In genomic region chr2:73203055-73203681, GRCh38 we compare ENCODE assay signal across 11 cellular contexts. TPM values are rescaled to one million over a fixed set of nuclear protein-coding genes. Genes with fewer than 3 reads are reported as not detected.
DNase-seq lines count a peak whose midpoint lies in the region; ATAC-seq and TF ChIP-seq lines count a peak whose summit lies in the region.
"Had no signal": no experiment of that assay in that cellular context is flagged by ENCODE, and none has a peak within 500 bp of the region (broad histone marks: within the 10 kb centered on the region; RNA-seq: fewer than 3 reads in every experiment).

No MANE protein-coding gene starts in this region.

- peak overlapping the region; percentile 28 for H3K4me3 Mint-ChIP-seq in activated B cell treated with CpG ODN at 0.5 μM for 24 hours
- H3K4me3 Mint-ChIP-seq in stimulated activated effector memory CD8-positive, alpha-beta T cell treated with anti-CD3 and anti-CD28 coated beads, Interleukin-12 subunit alpha, Interleukin-12 subunit beta, amount 100 ng/mL, for 72 hours: peak overlapping the region; percentile 48

- H3K27ac ChIP-seq in PC-9: no peak overlapping the region

- no peaks in the 10 kb centered on the region for H4K20me1 ChIP-seq in PC-9 (ENCODE audit: insufficient read depth)

- no peak overlapping the region for H3K4me2 ChIP-seq in PC-9

- H3K36me3 ChIP-seq in iPS-15b (ENCODE audit: control insufficient read depth, insufficient read depth, low read length) (no peaks in the 10 kb centered on the region), PC-9 (ENCODE audit: low read depth) (no peaks in the 10 kb centered on the region)

- CTCF ChIA-PET in activated B cell treated with CpG ODN at 0.5 μM for 24 hours (lab: Charles Lee): no interaction called here
- CTCF ChIA-PET in PC-9 (lab: Charles Lee): no interaction called here

- no peak for ATAC-seq in activated B cell treated with CpG ODN at 0.5 μM for 24 hours (ENCODE audit: low read depth)
- ATAC-seq in stimulated activated effector memory CD8-positive, alpha-beta T cell treated with anti-CD3 and anti-CD28 coated beads, Interleukin-12 subunit alpha, Interleukin-12 subunit beta, amount 100 ng/mL, for 72 hours: no peak

- POLR2A ChIA-PET in activated B cell treated with CpG ODN at 0.5 μM for 24 hours (lab: Charles Lee) (interaction anchor here (0.9 kb wide), 1 partner anchor 9 kb away, joined by 4 read pairs; no protein-coding TSS in a partner anchor), PC-9 (lab: Charles Lee; ENCODE audit: unreplicated experiment) (interaction anchor here (0.5 kb wide), 1 partner anchor 21 kb away, joined by 5 read pairs; no protein-coding TSS in a partner anchor)

- intact Hi-C loops in activated B cell treated with CpG ODN at 0.5 μM for 24 hours (cut with micrococcal nuclease): no loop called here
- intact Hi-C loops in PC-9 (cut with micrococcal nuclease; ENCODE audit: unreplicated experiment): no loop called here

- no TSS peak for BruUV-seq in PC-9 (replicated peaks; lab: Mats Ljungman, UMichigan)

- no peak overlapping the region for H2AFZ ChIP-seq in PC-9

- no peaks in the 10 kb centered on the region for H3K9me3 ChIP-seq in iPS-15b (ENCODE audit: control insufficient read depth, insufficient read depth, low read length)
- no peaks in the 10 kb centered on the region for H3K9me3 ChIP-seq in PC-9 (ENCODE audit: insufficient read depth, low read depth)

- H3K27me3 ChIP-seq in iPS-15b (ENCODE audit: control insufficient read depth, insufficient read depth, low read length): peaks cover 32% of the 10 kb centered on the region
- 0 out of 2 replicates have a peak, but pooled peaks cover 11% of the 10 kb centered on the region for H3K27me3 ChIP-seq in PC-9 (ENCODE audit: insufficient read depth, low read depth)

- TF ChIP-seq CTCF in activated B cell treated with CpG ODN at 0.5 μM for 24 hours (IDR thresholded peaks at IDR 0.05): no peak
- TF ChIP-seq CTCF in PC-9 (conservative IDR thresholded peaks at IDR 0.05): no peak

- H3K4me1 ChIP-seq in iPS-15b (ENCODE audit: control insufficient read depth, insufficient read depth, low read length) (no peaks in the 10 kb centered on the region), PC-9 (replicated peaks; ENCODE audit: insufficient read depth) (peaks cover 5% of the 10 kb centered on the region; the same call in 1 of the 2 replicates)

- no peaks in the 10 kb centered on the region for H3K9me3 Mint-ChIP-seq in activated B cell treated with CpG ODN at 0.5 μM for 24 hours
- H3K9me3 Mint-ChIP-seq in stimulated activated effector memory CD8-positive, alpha-beta T cell treated with anti-CD3 and anti-CD28 coated beads, Interleukin-12 subunit alpha, Interleukin-12 subunit beta, amount 100 ng/mL, for 72 hours: no peaks in the 10 kb centered on the region

- H3K27ac Mint-ChIP-seq in activated B cell treated with CpG ODN at 0.5 μM for 24 hours: no peak overlapping the region
- no peak overlapping the region for H3K27ac Mint-ChIP-seq in stimulated activated effector memory CD8-positive, alpha-beta T cell treated with anti-CD3 and anti-CD28 coated beads, Interleukin-12 subunit alpha, Interleukin-12 subunit beta, amount 100 ng/mL, for 72 hours

- H3K9me2 ChIP-seq in PC-9 (ENCODE audit: insufficient read depth): no peaks in the 10 kb centered on the region

- H3K4me1 Mint-ChIP-seq in activated B cell treated with CpG ODN at 0.5 μM for 24 hours: peaks cover 9% of the 10 kb centered on the region
- H3K4me1 Mint-ChIP-seq in stimulated activated effector memory CD8-positive, alpha-beta T cell treated with anti-CD3 and anti-CD28 coated beads, Interleukin-12 subunit alpha, Interleukin-12 subunit beta, amount 100 ng/mL, for 72 hours: no peaks in the 10 kb centered on the region

- H3F3A ChIP-seq in PC-9 (ENCODE audit: insufficient read depth, low read depth): peaks cover 5% of the 10 kb centered on the region; the same call in 1 of the 2 replicates

- peaks cover 45% of the 10 kb centered on the region for H3K27me3 Mint-ChIP-seq in activated B cell treated with CpG ODN at 0.5 μM for 24 hours

- H3K36me3 Mint-ChIP-seq in activated B cell treated with CpG ODN at 0.5 μM for 24 hours (ENCODE audit: low read depth): no peaks in the 10 kb centered on the region
- H3K36me3 Mint-ChIP-seq in stimulated activated effector memory CD8-positive, alpha-beta T cell treated with anti-CD3 and anti-CD28 coated beads, Interleukin-12 subunit alpha, Interleukin-12 subunit beta, amount 100 ng/mL, for 72 hours: no peaks in the 10 kb centered on the region

- H3K4me3 ChIP-seq in iPS-15b (ENCODE audit: low read depth, low read length) (peak overlapping the region; percentile 63), PC-9 (no peak overlapping the region)

- no peaks in the 10 kb centered on the region for H3K79me2 ChIP-seq in PC-9 (ENCODE audit: low read depth)

- peak; percentile 23 to 76 for DNase-seq in NCI-H524 (lab: John Stamatoyannopoulos, UW)
- DNase-seq in NCI-H524 treated with DMSO at 0.1 percent for 48 hours (lab: John Stamatoyannopoulos, UW): no peak
- DNase-seq in activated B cell treated with CpG ODN at 0.5 μM for 24 hours: no peak
- no peak for DNase-seq in stimulated activated effector memory CD8-positive, alpha-beta T cell treated with anti-CD3 and anti-CD28 coated beads, Interleukin-12 subunit alpha, Interleukin-12 subunit beta, amount 100 ng/mL, for 72 hours (ENCODE audit: low spot score in 2 of 2)
- DNase-seq in PC-9: no peak
- DNase-seq in NCI-H2196 treated with DMSO at 0.1 percent for 48 hours (lab: John Stamatoyannopoulos, UW; ENCODE audit: unreplicated experiment): no peak
- DNase-seq in stimulated activated CD4-positive, alpha-beta T cell treated with anti-CD3 and anti-CD28 coated beads, Interleukin-2, amount 100 ng/mL, for 48 hours: no peak
- DNase-seq: head of caudate nucleus, substantia nigra had no signal

- no peak overlapping the region for H3K9ac ChIP-seq in iPS-15b (ENCODE audit: low read depth, low read length)

RNA-seq across cellular contexts. Expression of gene NOTO, which starts 0.8 kb away (rescaled TPM):
- total RNA-seq in activated B cell treated with CpG ODN at 0.5 μM for 24 hours: not detected in 2 replicates
- total RNA-seq in PC-9 (2021): not detected in 2 replicates
- total RNA-seq: skeletal muscle tissue had no signal

RNA-seq across cellular contexts. Expression of gene SMYD5, which starts 10.9 kb away (rescaled TPM):
- total RNA-seq in activated B cell treated with CpG ODN at 0.5 μM for 24 hours (35.7 and 37.8 TPM in 2 replicates), PC-9 (2021) (28.3 and 32.0 TPM in 2 replicates)

RNA-seq across cellular contexts. Expression of gene PRADC1, which starts 29.9 kb away (rescaled TPM):
- total RNA-seq in activated B cell treated with CpG ODN at 0.5 μM for 24 hours (4.6 and 4.7 TPM in 2 replicates), PC-9 (2021) (8.9 and 9.4 TPM in 2 replicates)

RNA-seq across cellular contexts. Expression of gene CCT7, which starts 30.9 kb away (rescaled TPM):
- total RNA-seq in activated B cell treated with CpG ODN at 0.5 μM for 24 hours (295 and 307 TPM in 2 replicates), PC-9 (2021) (295 and 319 TPM in 2 replicates)

Comparison
In these comparisons a context has a peak if more than half of its experiments do, and no peak if none do; other contexts are left out.
1. DNase-seq: peak in NCI-H524 (2 of 2); none in NCI-H524 treated with DMSO at 0.1 percent for 48 hours (single experiment), activated B cell treated with CpG ODN at 0.5 μM for 24 hours (single experiment), stimulated activated effector memory CD8-positive, alpha-beta T cell treated with anti-CD3 and anti-CD28 coated beads, Interleukin-12 subunit alpha, Interleukin-12 subunit beta, amount 100 ng/mL, for 72 hours (0 of 2), PC-9 (0 of 2), NCI-H2196 treated with DMSO at 0.1 percent for 48 hours (single experiment) and stimulated activated CD4-positive, alpha-beta T cell treated with anti-CD3 and anti-CD28 coated beads, Interleukin-2, amount 100 ng/mL, for 48 hours (0 of 2).